Comparison of ENCODE assay signal across 8 cellular contexts in the genomic region with DNA sequence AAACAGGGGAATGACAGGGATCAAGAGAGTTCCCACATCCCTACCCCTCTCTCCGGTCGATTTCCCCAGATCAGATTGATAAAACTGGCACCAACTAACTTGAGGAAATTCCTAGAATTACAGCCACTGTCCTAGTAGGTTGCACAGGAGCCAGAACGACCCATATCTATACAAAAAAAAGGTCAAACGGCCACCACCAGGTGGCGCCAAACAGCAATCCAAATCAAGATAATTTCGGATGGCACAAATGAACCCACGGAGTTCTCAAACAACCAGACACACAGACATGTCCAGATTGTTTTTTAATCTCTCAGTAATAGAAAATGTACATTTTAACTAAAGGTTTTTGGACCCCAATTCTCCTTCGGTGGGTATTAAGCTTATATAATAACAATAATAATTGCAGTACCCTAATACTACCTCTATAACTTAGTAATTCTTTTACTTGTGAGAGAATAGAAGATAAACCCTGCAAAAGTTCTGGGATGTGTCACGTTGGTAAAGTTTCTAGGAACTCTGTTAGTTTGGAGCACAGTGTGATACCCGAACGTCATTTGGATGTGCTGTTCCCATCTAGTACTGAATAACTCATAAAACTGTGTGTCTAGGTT.
DNase-seq lines count a peak whose midpoint lies in the region; ATAC-seq, FAIRE-seq and TF ChIP-seq lines count a peak whose summit lies in the region.

No MANE protein-coding gene starts in this region.

- ATAC-seq in GM19397 (IDR thresholded peaks at IDR 0.05; ENCODE audit: unreplicated experiment), result peak; percentile 60
- ATAC-seq in left ventricle myocardium superior, result peak; percentile 57

- H3K4me3 ChIP-seq in retinal pigment epithelial cell (ENCODE audit: low read length), result no peak overlapping the region

- DNase-seq in D721Med (ENCODE audit: insufficient read length, low spot score) (no peak), HS-27A (ENCODE audit: low read depth) (peak; percentile 24), SK-MEL-5 (ENCODE audit: low read depth, low spot score) (peak; percentile 76), left ventricle myocardium superior (peak; percentile 79), retinal pigment epithelial cell (ENCODE audit: low read depth) (no peak), cortex of kidney (lab: John Stamatoyannopoulos, UW) (no peak)
- peak; percentile 15 for DNase-seq in activated naive CD8-positive, alpha-beta T cell treated with anti-CD3 and anti-CD28 coated beads, Interleukin-2, amount 50 U/mL, for 16 hours (ENCODE audit: low read depth, low spot score)

- peak; percentile 55 for FAIRE-seq in D721Med (lab: Jason Lieb, UNC)

- intact Hi-C loops in left ventricle myocardium superior (cut with micrococcal nuclease), result loop anchor here (2.0 to 10.0 kb wide), 2 partner anchors 269 to 1053 kb away; no protein-coding TSS in a partner anchor

- TF ChIP-seq CTCF in D721Med (IDR thresholded peaks at IDR 0.05; ENCODE audit: insufficient read depth, missing control alignments) (peak; percentile 67), retinal pigment epithelial cell (conservative IDR thresholded peaks at IDR 0.05; ENCODE audit: low read depth, low read length) (peak; percentile 72)

- in situ Hi-C loops in SK-MEL-5 (cut with HindIII; ENCODE audit: low pct_unique_long_range_greater_than_20kb, low sequenced_read_pairs), result no loop called here

Comparison
In these comparisons a context has a peak if more than half of its experiments do, and no peak if none do; other contexts are left out.
1. DNase-seq: peak in HS-27A (single experiment), SK-MEL-5 (single experiment), activated naive CD8-positive, alpha-beta T cell treated with anti-CD3 and anti-CD28 coated beads, Interleukin-2, amount 50 U/mL, for 16 hours (single experiment) and left ventricle myocardium superior (single experiment); none in D721Med (single experiment), retinal pigment epithelial cell (single experiment) and cortex of kidney (single experiment).